In genomic region chr1:243105096-243105495, GRCh38 we compare ENCODE assay signal across 7 cellular contexts.
DNase-seq lines count a peak whose midpoint lies in the region; ATAC-seq, FAIRE-seq and TF ChIP-seq lines count a peak whose summit lies in the region.
"Not testable (repeated sequence)": the region's sequence is repeated elsewhere in the genome, so short reads cannot be mapped to it uniquely, and the experiment has no call there.

No MANE protein-coding gene starts in this region.

- peak overlapping the region; percentile 5 for H3K27ac Mint-ChIP-seq in Calu3 (ENCODE audit: unreplicated experiment)
- peak overlapping the region; percentile 84 for H3K27ac Mint-ChIP-seq in astrocyte (ENCODE audit: unreplicated experiment)

- not testable (repeated sequence) for H3K9me3 Mint-ChIP-seq in Calu3 (ENCODE audit: low read depth, unreplicated experiment); astrocyte (ENCODE audit: unreplicated experiment)

- BruUV-seq in Calu3 (replicated peaks; lab: Mats Ljungman, UMichigan) = not testable (repeated sequence)

- not testable (repeated sequence) for H3K56ac ChIP-seq in mesendoderm (ENCODE audit: low read length)

- not testable (repeated sequence) for TF ChIP-seq CTCF in Calu3 (IDR thresholded peaks at IDR 0.05; ENCODE audit: unreplicated experiment); astrocyte (IDR thresholded peaks at IDR 0.05; ENCODE audit: insufficient read depth, low read depth, low read length); epithelial cell of esophagus (IDR thresholded peaks at IDR 0.05; ENCODE audit: insufficient read depth, low read depth, low read length, missing control alignments)

- H3K79me1 ChIP-seq in mesendoderm (ENCODE audit: low read length) = not testable (repeated sequence)

- not testable (repeated sequence) for H3K4ac ChIP-seq in mesendoderm (ENCODE audit: low read depth, low read length)

- not testable (repeated sequence) for H4K8ac ChIP-seq in mesendoderm (ENCODE audit: low read depth, low read length)

- H3K4me1 ChIP-seq in astrocyte (ENCODE audit: insufficient read depth, low read length); mesendoderm (ENCODE audit: control insufficient read depth, low read depth, low read length): not testable (repeated sequence)

- H4K20me1 ChIP-seq in astrocyte (ENCODE audit: insufficient read depth, low read length) = not testable (repeated sequence)

- H3K79me2 ChIP-seq in astrocyte (ENCODE audit: insufficient read depth, low read length); mesendoderm (ENCODE audit: control insufficient read depth, insufficient read depth, low read length): not testable (repeated sequence)

- intact Hi-C loops in Calu3 (cut with micrococcal nuclease; ENCODE audit: unreplicated experiment) = not testable (repeated sequence)

- not testable (repeated sequence) for DNase-seq in Calu3
- DNase-seq in RPMI7951 (ENCODE audit: low read depth) (peak; percentile 10), astrocyte (ENCODE audit: low read depth) (peak; percentile 21), epithelial cell of esophagus (ENCODE audit: low read depth) (peak; percentile 25), mesendoderm (peak; percentile 26)

- not testable (repeated sequence) for H4K5ac ChIP-seq in mesendoderm (ENCODE audit: low read length)

- H2BK5ac ChIP-seq in mesendoderm (ENCODE audit: low read length) = not testable (repeated sequence)

- not testable (repeated sequence) for H3K4me2 ChIP-seq in astrocyte (ENCODE audit: low read length); mesendoderm (ENCODE audit: low read length)

- H3K18ac ChIP-seq in mesendoderm (ENCODE audit: low read length) = not testable (repeated sequence)

- not testable (repeated sequence) for FAIRE-seq in astrocyte (lab: Jason Lieb, UNC)

- H3K36me3 ChIP-seq in astrocyte (ENCODE audit: insufficient read depth, low read length); mesendoderm (ENCODE audit: control insufficient read depth, insufficient read depth, low read length): not testable (repeated sequence)

- H3K27me3 Mint-ChIP-seq in Calu3 (ENCODE audit: unreplicated experiment); astrocyte (ENCODE audit: low read depth, unreplicated experiment): not testable (repeated sequence)

- not testable (repeated sequence) for H3K9ac ChIP-seq in astrocyte (ENCODE audit: low read length); mesendoderm (ENCODE audit: low read length)

- H3K27me3 ChIP-seq in astrocyte (ENCODE audit: insufficient read depth, low read length); mesendoderm (ENCODE audit: insufficient read depth, low read length, poor library complexity): not testable (repeated sequence)

- H2BK120ac ChIP-seq in mesendoderm (ENCODE audit: low read depth, low read length) = not testable (repeated sequence)

- not testable (repeated sequence) for H3K4me3 Mint-ChIP-seq in Calu3 (ENCODE audit: low read depth, unreplicated experiment); astrocyte (ENCODE audit: unreplicated experiment)

- H2BK15ac ChIP-seq in mesendoderm (replicated peaks; ENCODE audit: low read depth) = not testable (repeated sequence)

- peak; percentile 45 for ATAC-seq in GM19351 (IDR thresholded peaks at IDR 0.05; ENCODE audit: unreplicated experiment)
- peak; percentile 43 for ATAC-seq in HG02884 (IDR thresholded peaks at IDR 0.05; ENCODE audit: unreplicated experiment)

- not testable (repeated sequence) for H2AK5ac ChIP-seq in mesendoderm (ENCODE audit: low read length)

- H3K23ac ChIP-seq in mesendoderm (ENCODE audit: low read length) = not testable (repeated sequence)

- not testable (repeated sequence) for H3K9me3 ChIP-seq in astrocyte (ENCODE audit: insufficient read depth, low read depth, low read length)

- not testable (repeated sequence) for H3K27ac ChIP-seq in astrocyte (ENCODE audit: low read depth, low read length); mesendoderm (ENCODE audit: low read depth, low read length)

- not testable (repeated sequence) for H3K4me1 Mint-ChIP-seq in Calu3 (ENCODE audit: low read depth, unreplicated experiment)
- H3K4me1 Mint-ChIP-seq in astrocyte (ENCODE audit: low read depth, unreplicated experiment) = peaks cover 11% of the 10 kb centered on the region

- CTCF ChIA-PET in Calu3 (lab: Charles Lee) = not testable (repeated sequence)

- H3K36me3 Mint-ChIP-seq in Calu3 (ENCODE audit: insufficient read depth, unreplicated experiment); astrocyte (ENCODE audit: low read depth, unreplicated experiment): not testable (repeated sequence)

- not testable (repeated sequence) for H3K4me3 ChIP-seq in astrocyte (ENCODE audit: insufficient read depth, low read depth, low read length); epithelial cell of esophagus (ENCODE audit: low read length); mesendoderm (ENCODE audit: low read length)

- not testable (repeated sequence) for H2AFZ ChIP-seq in astrocyte (ENCODE audit: low read depth, low read length)
